ENCODE assay signal across 8 cellular contexts in the genomic region with DNA sequence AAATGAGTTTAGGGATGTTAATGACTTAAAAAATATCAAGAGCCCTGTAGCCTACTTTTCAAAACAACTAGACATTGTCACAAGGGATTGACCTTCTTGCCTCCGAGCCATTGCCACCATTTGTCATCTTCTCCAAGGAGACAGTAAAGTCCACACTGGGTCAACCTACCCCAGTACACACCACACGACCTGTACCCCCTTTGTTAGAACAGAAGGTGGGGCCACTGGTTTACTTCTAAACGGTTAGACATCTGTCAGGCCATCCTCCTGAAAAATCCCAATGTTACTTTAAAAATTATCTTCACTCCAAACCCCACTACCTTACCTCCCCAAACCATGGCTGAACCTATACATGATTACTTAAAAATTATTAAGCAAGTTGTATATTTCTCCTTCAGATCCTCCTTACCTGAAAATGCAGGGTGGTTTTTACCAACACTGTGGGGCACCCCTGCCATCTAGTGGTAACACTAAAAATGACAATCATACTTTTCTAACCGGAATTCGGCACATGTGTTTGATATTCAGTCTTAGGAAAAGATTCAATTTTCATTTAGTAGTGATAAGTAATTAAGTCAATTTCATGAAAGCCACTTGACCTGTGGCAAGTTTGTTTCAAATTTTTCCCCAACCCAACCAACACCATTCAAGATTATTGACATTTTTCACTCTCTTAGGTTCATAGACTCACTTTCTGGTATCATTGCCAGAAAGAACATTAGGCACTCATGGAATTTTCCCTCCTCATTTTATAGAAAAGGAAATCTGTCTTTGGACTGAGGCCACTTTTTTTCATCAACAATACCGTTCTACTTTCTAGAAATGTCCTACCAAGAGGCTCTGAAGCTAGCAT.
DNase-seq lines count a peak whose midpoint lies in the region; ATAC-seq and TF ChIP-seq lines count a peak whose summit lies in the region.

No MANE protein-coding gene starts in this region.

- H3K4me2 ChIP-seq in mammary epithelial cell (ENCODE audit: insufficient read depth, low read depth, low read length) = no peak overlapping the region

- 22% methylated on average over 6 of the region's 6 CpGs for WGBS in mammary epithelial cell (ENCODE audit: low coverage, missing lambda C conversion rate)
- 35 to 37% methylated on average over 6 of the region's 6 CpGs for WGBS in thyroid gland, 2 donors

- no peak overlapping the region for H2AFZ ChIP-seq in mammary epithelial cell (ENCODE audit: low read depth, low read length)

- intact Hi-C loops in mammary epithelial cell (cut with micrococcal nuclease) (loop anchor here (1.0 to 10.0 kb wide), 5 partner anchors 80 to 1868 kb away; no protein-coding TSS in a partner anchor), left lung (cut with DNase I) (no loop called here), thyroid gland (cut with DNase I) (no loop called here)

- no peak for TF ChIP-seq POLR2A in thyroid gland (IDR thresholded peaks at IDR 0.05)

- CTCF ChIA-PET in mammary epithelial cell (lab: Charles Lee; ENCODE audit: low non-redundant PET) = no interaction called here

- BruUV-seq in mammary epithelial cell (replicated peaks; lab: Mats Ljungman, UMichigan) = no TSS peak

- no peaks in the 10 kb centered on the region for H4K20me1 ChIP-seq in mammary epithelial cell (ENCODE audit: insufficient read depth, low read length)

- DNase-seq in Ammon's horn (ENCODE audit: low spot score) (peak; percentile 56), OCI-M2 (lab: John Stamatoyannopoulos, UW; ENCODE audit: unreplicated experiment) (peak; percentile 32), mammary epithelial cell (peak; percentile 20), left lung (no peak), thyroid gland (peak; percentile 10 to 38)

- H3K27ac ChIP-seq in mammary epithelial cell (ENCODE audit: insufficient read depth, low read depth, low read length) (no peak overlapping the region), left lung (no peak overlapping the region), thyroid gland (no peak overlapping the region)

- peak; percentile 73 for ATAC-seq in HG03460 (IDR thresholded peaks at IDR 0.05; ENCODE audit: unreplicated experiment)
- peak; percentile 80 for ATAC-seq in left lung
- no peak for ATAC-seq in GM21526 (IDR thresholded peaks at IDR 0.05; ENCODE audit: low FRiP score, unreplicated experiment)

- no peak overlapping the region for H3K9ac ChIP-seq in mammary epithelial cell (ENCODE audit: insufficient read depth, low read length)

- in situ Hi-C loops in mammary epithelial cell (cut with MboI; ENCODE audit: low sequenced_read_pairs in 2 of 2) = loop anchor here in 1 of 2 donors (25.0 kb wide), 1 partner anchor 1870 kb away; no protein-coding TSS in a partner anchor

- H3K9me3 ChIP-seq in mammary epithelial cell (replicated peaks; ENCODE audit: insufficient read depth, low read length) (no peaks in the 10 kb centered on the region), left lung (no peaks in the 10 kb centered on the region), thyroid gland (no peaks in the 10 kb centered on the region)

- TF ChIP-seq CTCF in GM12872 (IDR thresholded peaks at IDR 0.05; ENCODE audit: insufficient read depth, low read depth, low read length) = peak; percentile 64
- TF ChIP-seq CTCF in mammary epithelial cell (conservative IDR thresholded peaks at IDR 0.05 in 1 of 2, IDR thresholded peaks at IDR 0.05 in 1 of 2; ENCODE audit: extremely low read depth in 1 of 2, insufficient read depth in 1 of 2, low read depth in 1 of 2, low read length in 2 of 2) = peak; percentile 71 to 82
- peak; percentile 56 to 65 for TF ChIP-seq CTCF in left lung (IDR thresholded peaks at IDR 0.05)
- peak; percentile 67 to 88 (median 86) for TF ChIP-seq CTCF in thyroid gland (IDR thresholded peaks at IDR 0.05)

- H3K79me2 ChIP-seq in mammary epithelial cell (ENCODE audit: insufficient read depth, low read length) = no peaks in the 10 kb centered on the region

- H3K27me3 ChIP-seq in mammary epithelial cell (ENCODE audit: insufficient read depth, low read length) (no peaks in the 10 kb centered on the region), left lung (no peaks in the 10 kb centered on the region), thyroid gland (no peaks in the 10 kb centered on the region)

- H3K4me1 ChIP-seq in mammary epithelial cell (ENCODE audit: insufficient read depth, low read length) (no peaks in the 10 kb centered on the region), left lung (no peaks in the 10 kb centered on the region), thyroid gland (peaks cover 21 to 24% of the 10 kb centered on the region in 2 donors)

- H3K36me3 ChIP-seq in mammary epithelial cell (ENCODE audit: insufficient read depth, low read length) (no peaks in the 10 kb centered on the region), left lung (no peaks in the 10 kb centered on the region), thyroid gland (no peaks in the 10 kb centered on the region)

- no peak overlapping the region for H3K4me3 ChIP-seq in mammary epithelial cell (replicated peaks in 1 of 3; ENCODE audit: insufficient read depth in 1 of 3, low read depth in 2 of 3, low read length in 3 of 3)
- H3K4me3 ChIP-seq in left lung = no peak overlapping the region
- no peak overlapping the region for H3K4me3 ChIP-seq in thyroid gland (replicated peaks in 1 of 3)

- dilution Hi-C loops in mammary epithelial cell (cut with HindIII; ENCODE audit: low sequenced_read_pairs) = loop anchor here (25.0 kb wide), 1 partner anchor 370 kb away; no protein-coding TSS in a partner anchor

Comparison
In these comparisons a context has a peak if more than half of its experiments do, and no peak if none do; other contexts are left out.
1. DNase-seq: peak in Ammon's horn (single experiment), OCI-M2 (single experiment), mammary epithelial cell (single experiment) and thyroid gland (2 of 2); none in left lung (0 of 2).
2. Peak in every context shown above with its lines, with median percentiles within 50 percentile points of each other: CTCF ChIP-seq.